8 cellular contexts compared by ENCODE assay signal in genomic region chr15:75455982-75456531, GRCh38. TPM values are rescaled to one million over a fixed set of nuclear protein-coding genes. Genes with fewer than 3 reads are reported as not detected.
DNase-seq lines count a peak whose midpoint lies in the region; ATAC-seq and TF ChIP-seq lines count a peak whose summit lies in the region.

No MANE protein-coding gene starts in this region.

- in situ Hi-C loops in gastrocnemius medialis (cut with MboI; ENCODE audit: low sequenced_read_pairs in 4 of 4) = no loop called here

- peaks cover 9 to 13% of the 10 kb centered on the region in 2 donors for H3K4me1 ChIP-seq in gastrocnemius medialis

- peak overlapping the region; percentile 97 to 100 (median 100) for H3K27ac ChIP-seq in gastrocnemius medialis

- intact Hi-C loops in gastrocnemius medialis (cut with DNase I; ENCODE audit: low total_unique reads) = loop anchor here (5.0 to 10.0 kb wide), 3 partner anchors 519 to 1969 kb away; partner anchors contain the start of genes COX5A, HMG20A and PEAK1

- no peaks in the 10 kb centered on the region for H3K36me3 ChIP-seq in gastrocnemius medialis

- H3K9me3 ChIP-seq in gastrocnemius medialis = no peaks in the 10 kb centered on the region

- DNase-seq in 8988T = peak; percentile 38
- peak; percentile 47 for DNase-seq in NOMO-1 treated with DMSO at 0.1 percent for 48 hours (lab: John Stamatoyannopoulos, UW; ENCODE audit: unreplicated experiment)
- DNase-seq in activated gamma-delta T cell treated with Interleukin-2 at 50 U/mL for 16 hours = peak; percentile 40
- DNase-seq in glomerular visceral epithelial cell (ENCODE audit: extremely low spot score) = peak; percentile 70
- DNase-seq in gastrocnemius medialis = peak in 1 of 2 donors; percentile 43

- TF ChIP-seq POLR2A in GM10847 (IDR thresholded peaks at IDR 0.05; ENCODE audit: extremely low read depth, insufficient read length) = peak; percentile 14
- TF ChIP-seq POLR2A in gastrocnemius medialis (IDR thresholded peaks at IDR 0.05) = no peak

- TF ChIP-seq CTCF in gastrocnemius medialis (IDR thresholded peaks at IDR 0.05 in 4 of 5, conservative IDR thresholded peaks at IDR 0.05 in 1 of 5) = no peak

- H3K4me3 ChIP-seq in gastrocnemius medialis = peak overlapping the region; percentile 87 to 98 (median 94)

- ATAC-seq in gastrocnemius medialis = no peak
- ATAC-seq in HG02870 (IDR thresholded peaks at IDR 0.05; ENCODE audit: unreplicated experiment) = no peak
- no peak for ATAC-seq in HG03520 (IDR thresholded peaks at IDR 0.05; ENCODE audit: unreplicated experiment)

- H3K27me3 ChIP-seq in gastrocnemius medialis = no peaks in the 10 kb centered on the region

RNA-seq across cellular contexts. Expression of gene SIN3A, which starts 4.6 kb away (rescaled TPM):
- 10 to 100 TPM; 16.1 to 25.3 (median 21.0) TPM for total RNA-seq in gastrocnemius medialis
